3 cellular contexts compared by ENCODE assay signal in the genomic region with DNA sequence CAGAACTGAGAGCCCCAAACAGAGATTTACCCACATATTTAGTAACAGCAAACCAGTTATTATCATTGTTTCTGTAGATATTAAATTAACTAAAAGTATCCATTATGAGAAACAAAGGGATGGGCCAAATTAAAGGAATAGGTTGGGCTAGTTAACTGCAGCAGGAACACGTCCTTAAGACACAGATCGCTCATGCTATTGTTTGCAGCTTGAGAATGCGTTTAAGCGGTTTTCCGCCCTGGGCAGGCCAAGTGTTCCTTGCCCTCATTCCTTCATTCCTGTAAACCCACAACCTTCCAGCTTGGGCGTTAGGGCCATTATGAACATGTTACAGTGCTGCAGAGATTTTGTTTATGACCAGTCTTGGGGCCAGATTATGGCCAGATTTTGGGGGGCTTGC.
TF ChIP-seq lines count a peak whose summit lies in the region.

No MANE protein-coding gene starts in this region.

TF ChIP-seq in HCT116, 20 proteins besides CTCF, POLR2A, EP300 and RAD21:
- TF ChIP-seq CBX3 (IDR thresholded peaks at IDR 0.05; ENCODE audit: low read depth), result peak; percentile 82; the same call in 1 of the 2 replicates

TF ChIP-seq in WTC11, 78 proteins besides CTCF, POLR2A, EP300 and RAD21:
- peak; percentile 76 for TF ChIP-seq ZNF121 (CRISPR knock-in tag; IDR thresholded peaks at IDR 0.05)
TF ChIP-seq in WTC11: peak in this region for 1; not testable (repeated sequence) for 77.

TF ChIP-seq in HepG2, 621 proteins besides CTCF, POLR2A, EP300 and RAD21:
- peak; percentile 100 for TF ChIP-seq ZNF761 (CRISPR knock-in tag; conservative IDR thresholded peaks at IDR 0.05)
